8 cellular contexts compared by ENCODE assay signal in genomic region chr7:81956520-81956919, GRCh38.
A peak's percentile ranks its signal among the peaks of the same experiment; 100 is the strongest.
DNase-seq lines count a peak whose midpoint lies in the region; ATAC-seq and TF ChIP-seq lines count a peak whose summit lies in the region.

No MANE protein-coding gene starts in this region.

- no peaks in the 10 kb centered on the region for H4K20me1 ChIP-seq in GM23248 (ENCODE audit: insufficient read depth)

- H3K4me1 ChIP-seq in GM23248 (ENCODE audit: insufficient read depth) (no peaks in the 10 kb centered on the region), adrenal gland (replicated peaks in 1 of 2) (no peaks in the 10 kb centered on the region)

- no peaks in the 10 kb centered on the region for H3K9me2 ChIP-seq in GM23248 (ENCODE audit: insufficient read depth)

- no peaks in the 10 kb centered on the region for H3K27me3 ChIP-seq in GM23248 (replicated peaks; ENCODE audit: insufficient read depth)
- H3K27me3 ChIP-seq in adrenal gland = no peaks in the 10 kb centered on the region

- H3K4me3 Mint-ChIP-seq in naive thymus-derived CD8-positive, alpha-beta T cell = no peak overlapping the region

- H3F3A ChIP-seq in GM23248 (ENCODE audit: insufficient read depth) = no peaks in the 10 kb centered on the region

- intact Hi-C loops in adrenal gland (cut with DNase I) = no loop called here

- H3K36me3 ChIP-seq in GM23248 (ENCODE audit: low read depth) (0 out of 2 replicates have a peak, but pooled peaks cover 3% of the 10 kb centered on the region), adrenal gland (replicated peaks in 1 of 2) (no peaks in the 10 kb centered on the region)

- DNase-seq in DMS114 treated with DMSO at 0.1 percent for 48 hours (lab: John Stamatoyannopoulos, UW; ENCODE audit: unreplicated experiment) (peak; percentile 77), GM23248 (peak; percentile 50), NB4 (ENCODE audit: low read depth) (peak; percentile 92), adrenal gland (no peak), iPS-NIHi7 (ENCODE audit: extremely low spot score) (peak; percentile 67)
- no peak for DNase-seq in naive thymus-derived CD8-positive, alpha-beta T cell
- DNase-seq in stimulated activated naive CD4-positive, alpha-beta T cell treated with Interleukin-2 at 50 U/mL for 16 hours (lab: John Stamatoyannopoulos, UW) = no peak

- WGBS in GM23248 (ENCODE audit: low coverage in 1 of 2, low lambda C conversion rate in 2 of 2, missing lambda C conversion rate in 2 of 2), 2 experiments = 74 to 78% methylated on average over 4 of the region's 4 CpGs
- 62 to 71% (median 66%) methylated on average over 4 of the region's 4 CpGs for WGBS in adrenal gland, 4 donors

- no peaks in the 10 kb centered on the region for H3K27me3 Mint-ChIP-seq in naive thymus-derived CD8-positive, alpha-beta T cell

- no peaks in the 10 kb centered on the region for H3K9me3 ChIP-seq in GM23248 (ENCODE audit: low read depth)
- H3K9me3 ChIP-seq in adrenal gland (replicated peaks in 1 of 3) = no peaks in the 10 kb centered on the region

- no peaks in the 10 kb centered on the region for H3K79me2 ChIP-seq in GM23248 (ENCODE audit: insufficient read depth)

- H3K4me3 ChIP-seq in GM23248 = no peak overlapping the region
- H3K4me3 ChIP-seq in NB4 (ENCODE audit: low read depth, low read length) = no peak overlapping the region
- H3K4me3 ChIP-seq in adrenal gland = no peak overlapping the region

- TF ChIP-seq POLR2A in NB4 (IDR thresholded peaks at IDR 0.05; ENCODE audit: extremely low read depth, insufficient read length) = no peak
- no peak for TF ChIP-seq POLR2A in adrenal gland (IDR thresholded peaks at IDR 0.05)

- no peaks in the 10 kb centered on the region for H3K4me1 Mint-ChIP-seq in naive thymus-derived CD8-positive, alpha-beta T cell

- no peaks in the 10 kb centered on the region for H3K36me3 Mint-ChIP-seq in naive thymus-derived CD8-positive, alpha-beta T cell

- H3K27ac Mint-ChIP-seq in naive thymus-derived CD8-positive, alpha-beta T cell = no peak overlapping the region

- H2AFZ ChIP-seq in GM23248 = no peak overlapping the region

- no peak for ATAC-seq in naive thymus-derived CD8-positive, alpha-beta T cell
- no peak for ATAC-seq in HG03108 (IDR thresholded peaks at IDR 0.05; ENCODE audit: unreplicated experiment)

- H3K27ac ChIP-seq in GM23248 (no peak overlapping the region), adrenal gland (no peak overlapping the region)

- H3K9me3 Mint-ChIP-seq in naive thymus-derived CD8-positive, alpha-beta T cell = peaks cover 0 to 3% (median 0%) of the 10 kb centered on the region in 9 donors

- in situ Hi-C loops in GM23248 (cut with MboI) = loop anchor here (25.0 kb wide), 1 partner anchor 444 kb away; no protein-coding TSS in a partner anchor

- H3K9ac ChIP-seq in GM23248 = no peak overlapping the region

- TF ChIP-seq CTCF in NB4 (IDR thresholded peaks at IDR 0.05; ENCODE audit: low read depth, low read length) (peak; percentile 69), adrenal gland (IDR thresholded peaks at IDR 0.05) (peak in 5 of 6 experiments; percentile 23 to 48 (median 44))

- POLR2A ChIA-PET in naive thymus-derived CD8-positive, alpha-beta T cell (lab: Charles Lee) = no interaction called here

- no peak overlapping the region for H3K4me2 ChIP-seq in GM23248 (ENCODE audit: unreplicated experiment)

Comparison
In these comparisons a context has a peak if more than half of its experiments do, and no peak if none do; other contexts are left out.
1. DNase-seq: peak in DMS114 treated with DMSO at 0.1 percent for 48 hours (single experiment), GM23248 (single experiment), NB4 (single experiment) and iPS-NIHi7 (single experiment); none in adrenal gland (0 of 7), naive thymus-derived CD8-positive, alpha-beta T cell (0 of 10) and stimulated activated naive CD4-positive, alpha-beta T cell treated with Interleukin-2 at 50 U/mL for 16 hours (single experiment).